Comparison of ENCODE assay signal across 21 cellular contexts in the genomic region with DNA sequence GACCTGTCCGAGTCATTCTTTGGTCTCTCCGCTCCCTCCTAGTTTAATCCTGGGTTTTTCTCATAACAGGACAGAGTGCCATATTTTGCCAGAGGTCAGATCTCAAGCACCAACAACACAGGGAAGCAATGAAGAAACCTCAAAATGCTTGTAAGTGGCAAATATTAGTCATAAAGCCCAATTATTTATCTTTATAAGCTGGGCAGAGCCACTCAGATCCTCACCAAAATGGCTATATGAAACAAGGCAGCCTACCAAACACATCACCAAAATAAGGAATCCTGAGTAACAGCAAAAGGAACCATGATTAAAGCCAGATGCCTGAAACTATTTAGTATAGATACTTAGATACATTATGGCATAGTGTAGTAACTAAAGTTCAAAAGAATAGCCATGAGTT. TPM values are rescaled to one million over a fixed set of nuclear protein-coding genes. Genes with fewer than 3 reads are reported as not detected.
DNase-seq lines count a peak whose midpoint lies in the region; ATAC-seq and TF ChIP-seq lines count a peak whose summit lies in the region.
"Had no signal": no experiment of that assay in that cellular context is flagged by ENCODE, and none has a peak within 500 bp of the region (broad histone marks: within the 10 kb centered on the region; RNA-seq: fewer than 3 reads in every experiment).

No MANE protein-coding gene starts in this region.

- no peak overlapping the region for H3K27ac ChIP-seq in DND-41 (ENCODE audit: low read length)
- H3K27ac ChIP-seq in hepatocyte: no peak overlapping the region
- H3K27ac ChIP-seq: Peyer's patch, SJSA1, spleen, WERI-Rb-1 had no signal

- H2AFZ ChIP-seq in DND-41 (ENCODE audit: low read depth, low read length): no peak overlapping the region
- no peak overlapping the region for H2AFZ ChIP-seq in hepatocyte

- H4K20me1 ChIP-seq in DND-41 (ENCODE audit: insufficient read depth, low read length) (peaks cover 5% of the 10 kb centered on the region; the same call in 1 of the 2 replicates), hepatocyte (ENCODE audit: insufficient read depth, poor library complexity, severe bottlenecking) (peaks cover 6% of the 10 kb centered on the region)

- peaks cover 48% of the 10 kb centered on the region for H3K4me1 ChIP-seq in DND-41 (ENCODE audit: insufficient read depth, low read length)
- H3K4me1 ChIP-seq in hepatocyte (ENCODE audit: insufficient read depth): peaks cover 3% of the 10 kb centered on the region

- TF ChIP-seq CTCF in AG10803 (conservative IDR thresholded peaks at IDR 0.05; ENCODE audit: low read length): no peak
- no peak for TF ChIP-seq CTCF in DND-41 (IDR thresholded peaks at IDR 0.05; ENCODE audit: borderline replicate concordance, extremely low read depth, low read length, poor library complexity, severe bottlenecking)
- no peak for TF ChIP-seq CTCF in fibroblast of the aortic adventitia (IDR thresholded peaks at IDR 0.05; ENCODE audit: insufficient read depth, low read length)
- no peak for TF ChIP-seq CTCF in hepatocyte (IDR thresholded peaks at IDR 0.05; ENCODE audit: poor library complexity)

- no peaks in the 10 kb centered on the region for H3K9me2 ChIP-seq in hepatocyte (replicated peaks; ENCODE audit: insufficient read depth)

- peak overlapping the region; percentile 51 for H3K4me3 Mint-ChIP-seq in activated naive CD8-positive, alpha-beta T cell
- H3K4me3 Mint-ChIP-seq: B cell had no signal

- H3K4me2 ChIP-seq in DND-41 (ENCODE audit: insufficient read depth, low read length) (peak overlapping the region; percentile 28), hepatocyte (no peak overlapping the region)

- H3K9me3 ChIP-seq in DND-41 (ENCODE audit: insufficient read depth, low read length, severe bottlenecking): no peaks in the 10 kb centered on the region
- no peaks in the 10 kb centered on the region for H3K9me3 ChIP-seq in hepatocyte (ENCODE audit: low read depth)
- H3K9me3 ChIP-seq: Peyer's patch, spleen had no signal

- H3K27ac Mint-ChIP-seq in activated naive CD8-positive, alpha-beta T cell: peak overlapping the region; percentile 52

- no peaks in the 10 kb centered on the region for H3K9me3 Mint-ChIP-seq in activated naive CD8-positive, alpha-beta T cell (ENCODE audit: low read depth)

- peaks cover 67% of the 10 kb centered on the region for H3K4me1 Mint-ChIP-seq in activated naive CD8-positive, alpha-beta T cell (ENCODE audit: low read depth)

- H3K4me3 ChIP-seq in AG10803 (ENCODE audit: low read length) (no peak overlapping the region), DND-41 (ENCODE audit: low read depth in 1 of 2, low read length in 2 of 2) (no peak overlapping the region), fibroblast of the aortic adventitia (ENCODE audit: low read depth, low read length) (no peak overlapping the region), hepatocyte (no peak overlapping the region)
- H3K4me3 ChIP-seq: Peyer's patch, SJSA1, spleen had no signal

- no peak for ATAC-seq in DND-41 (ENCODE audit: insufficient read depth, low read depth)
- no peak for ATAC-seq in HG03175 (IDR thresholded peaks at IDR 0.05; ENCODE audit: unreplicated experiment)
- no peak for ATAC-seq in HG03159 (IDR thresholded peaks at IDR 0.05; ENCODE audit: unreplicated experiment)

- H3K36me3 Mint-ChIP-seq in activated naive CD8-positive, alpha-beta T cell: peaks cover 4% of the 10 kb centered on the region

- H3K79me2 ChIP-seq in DND-41 (ENCODE audit: insufficient read depth, low read length) (peaks cover 84% of the 10 kb centered on the region), hepatocyte (peaks cover 82% of the 10 kb centered on the region)

- WGBS in hepatocyte (ENCODE audit: low lambda C conversion rate, missing lambda C conversion rate): 96% methylated on average over 2 of the region's 2 CpGs

- H3K27me3 Mint-ChIP-seq in activated naive CD8-positive, alpha-beta T cell: no peaks in the 10 kb centered on the region
- H3K27me3 Mint-ChIP-seq: B cell had no signal

- H3K27me3 ChIP-seq in DND-41 (ENCODE audit: insufficient read depth, low read length, poor library complexity): no peaks in the 10 kb centered on the region
- no peaks in the 10 kb centered on the region for H3K27me3 ChIP-seq in hepatocyte
- H3K27me3 ChIP-seq: Peyer's patch, SJSA1, spleen had no signal

- H3K36me3 ChIP-seq in DND-41 (ENCODE audit: insufficient read depth, low read length) (peaks cover 41% of the 10 kb centered on the region), hepatocyte (replicated peaks; ENCODE audit: insufficient read depth, low read depth) (no peaks in the 10 kb centered on the region)

- no peak overlapping the region for H3K9ac ChIP-seq in DND-41 (ENCODE audit: low read depth, low read length)

- DNase-seq in AG10803 (ENCODE audit: low read depth) (peak; percentile 24), DND-41 (no peak), fibroblast of the aortic adventitia (ENCODE audit: low read depth) (peak; percentile 18), SKM-1 (lab: John Stamatoyannopoulos, UW; ENCODE audit: unreplicated experiment) (no peak), hepatocyte (ENCODE audit: low spot score) (no peak)
- DNase-seq: activated CD4-positive, alpha-beta T cell treated with anti-CD3 and anti-CD28 coated beads, Interleukin-2, amount 50 U/mL, for 4 hours; foreskin melanocyte; GDM1; hypothalamus; kidney; NCI-H2081 treated with DMSO at 0.1 percent for 48 hours; Peyer's patch; retina; spleen; stimulated activated CD4-positive, alpha-beta T cell treated with anti-CD3 and anti-CD28 coated beads, Interleukin-4, amount 100 ng/mL, for 24 hours; WERI-Rb-1 had no signal

RNA-seq across cellular contexts. Expression of gene ECD, which starts 4.7 kb away (rescaled TPM):
- total RNA-seq in fibroblast of the aortic adventitia (ENCODE audit: low replicate concordance) (24.0 and 33.3 TPM in 2 replicates), hepatocyte (30.1 and 30.5 TPM in 2 replicates)
- 26.9 and 31.0 TPM in 2 replicates for polyA plus RNA-seq in hepatocyte

RNA-seq across cellular contexts. Expression of gene FAM149B1, which starts 4.8 kb away (rescaled TPM):
- 30.8 and 47.5 TPM in 2 replicates for total RNA-seq in fibroblast of the aortic adventitia (ENCODE audit: low replicate concordance)
- 20.6 and 22.7 TPM in 2 replicates for total RNA-seq in hepatocyte
- polyA plus RNA-seq in hepatocyte: 9.8 and 10.3 TPM in 2 replicates

RNA-seq across cellular contexts. Expression of gene NUDT13, which starts 52.8 kb away (rescaled TPM):
- total RNA-seq in fibroblast of the aortic adventitia (ENCODE audit: low replicate concordance): 1.8 TPM in 2 replicates
- 3.4 and 3.9 TPM in 2 replicates for total RNA-seq in hepatocyte
- polyA plus RNA-seq in hepatocyte: 1.9 and 2.1 TPM in 2 replicates

Comparison
In these comparisons a context has a peak if more than half of its experiments do, and no peak if none do; other contexts are left out.
1. DNase-seq: peak in AG10803 (single experiment) and fibroblast of the aortic adventitia (single experiment); none in DND-41 (single experiment), SKM-1 (single experiment) and hepatocyte (single experiment).